In the genomic region with DNA sequence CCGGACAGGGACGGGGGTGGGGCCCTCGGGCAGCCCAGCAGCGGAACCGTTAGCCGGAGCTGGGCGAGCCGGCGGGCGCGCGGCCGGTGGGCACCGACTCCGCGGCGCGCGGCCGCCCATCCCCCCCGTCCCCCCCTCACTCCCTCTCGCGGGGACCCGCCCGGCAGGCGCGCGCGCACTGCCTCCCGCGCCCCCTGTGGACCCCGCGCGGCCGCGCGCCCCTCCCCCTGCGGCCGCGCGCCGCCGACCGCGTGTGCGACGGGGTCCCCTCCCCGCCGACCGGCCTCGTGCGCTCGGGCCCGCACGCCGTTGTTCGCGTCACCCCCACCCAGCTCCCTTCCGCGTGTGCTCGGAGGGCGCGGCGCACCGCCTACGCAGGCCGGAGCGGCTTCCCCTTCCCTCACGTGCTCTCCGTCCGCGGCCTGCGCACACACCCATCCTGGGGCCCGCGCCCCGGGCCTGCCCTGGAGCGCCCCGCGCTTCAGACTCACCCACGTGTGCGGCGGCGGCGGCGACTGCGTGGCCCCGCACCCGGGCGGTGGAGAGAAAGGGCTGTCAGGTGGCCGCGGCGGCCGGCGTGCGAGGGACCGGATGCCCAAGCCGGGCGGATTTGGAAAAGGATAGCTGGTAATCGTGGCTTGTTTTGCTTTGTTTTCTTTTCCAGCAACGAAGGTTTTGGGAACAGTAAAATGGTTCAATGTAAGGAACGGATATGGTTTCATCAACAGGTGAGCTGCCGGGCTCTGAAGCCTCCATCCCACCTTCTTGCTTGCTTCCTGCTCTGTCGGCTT, we compare ENCODE assay signal across 8 cellular contexts. TPM values are rescaled to one million over a fixed set of nuclear protein-coding genes. Genes with fewer than 3 reads are reported as not detected.
DNase-seq lines count a peak whose midpoint lies in the region; ATAC-seq and TF ChIP-seq lines count a peak whose summit lies in the region.

No MANE protein-coding gene starts in this region.

- DNase-seq in BJ (ENCODE audit: low read depth) (no peak), RPMI8226 (peak; percentile 83), foreskin fibroblast (peak; percentile 74 to 93), neural crest cell (ENCODE audit: low read depth, low spot score) (peak; percentile 46)
- peak; percentile 51 for DNase-seq in activated effector memory CD4-positive, alpha-beta T cell treated with Interleukin-2 at 50 U/mL for 16 hours

- peaks cover 66% of the 10 kb centered on the region for H3K4me1 Mint-ChIP-seq in neural crest cell

- no peaks in the 10 kb centered on the region for H3K9me3 Mint-ChIP-seq in neural crest cell

- H3K9me3 ChIP-seq in stomach smooth muscle (ENCODE audit: control insufficient read depth in 2 of 2, low read length in 2 of 2) = no peaks in the 10 kb centered on the region

- CTCF ChIA-PET in BJ (lab: Yijun Ruan, JAX) = interaction anchor here (0.6 to 2.0 kb wide), 5 partner anchors 12 to 70 kb away, joined by 3 to 6 read pairs (median 4); no protein-coding TSS in a partner anchor

- POLR2A ChIA-PET in BJ (lab: Charles Lee) = interaction anchor here (0.5 to 0.7 kb wide), 3 partner anchors 46 to 613 kb away, joined by 3 to 6 read pairs (median 4); no protein-coding TSS in a partner anchor

- H3K4me3 Mint-ChIP-seq in neural crest cell = peak overlapping the region; percentile 97

- H3K27me3 ChIP-seq in BJ (ENCODE audit: control insufficient read depth, insufficient read depth, low read length) (no peaks in the 10 kb centered on the region), stomach smooth muscle (ENCODE audit: control insufficient read depth in 1 of 2, insufficient read depth in 2 of 2, low read length in 2 of 2) (no peaks in the 10 kb centered on the region)

- H3K27ac Mint-ChIP-seq in neural crest cell (ENCODE audit: unreplicated experiment) = peak overlapping the region; percentile 94

- peak overlapping the region; percentile 65 for H3K4me3 ChIP-seq in BJ (ENCODE audit: low read depth, low read length)
- peak overlapping the region; percentile 66 to 86 for H3K4me3 ChIP-seq in foreskin fibroblast (ENCODE audit: low read depth in 1 of 2, low read length in 2 of 2)
- peak overlapping the region; percentile 59 to 92 for H3K4me3 ChIP-seq in stomach smooth muscle (ENCODE audit: low read length in 2 of 2)

- peaks cover 37% of the 10 kb centered on the region for H3K4me1 ChIP-seq in stomach smooth muscle (ENCODE audit: control insufficient read depth, insufficient read depth, low read length)

- no peak for TF ChIP-seq CTCF in BJ (IDR thresholded peaks at IDR 0.05; ENCODE audit: insufficient read depth, low read depth, low read length)
- TF ChIP-seq CTCF in foreskin fibroblast (IDR thresholded peaks at IDR 0.05; ENCODE audit: low read depth, low read length) = no peak
- no peak for TF ChIP-seq CTCF in neural crest cell (conservative IDR thresholded peaks at IDR 0.05)

- H3K36me3 Mint-ChIP-seq in neural crest cell (ENCODE audit: low read depth) = peaks cover 21% of the 10 kb centered on the region

- peaks cover 4% of the 10 kb centered on the region for H3K27me3 Mint-ChIP-seq in neural crest cell (ENCODE audit: low read depth)

- H3K9ac ChIP-seq in stomach smooth muscle (ENCODE audit: low read length in 2 of 2) = peak overlapping the region; percentile 7 to 72

- H3K27ac ChIP-seq in stomach smooth muscle (ENCODE audit: low read length) = peak overlapping the region; percentile 25

- peaks cover 1% of the 10 kb centered on the region; the same call in 1 of the 2 replicates for H3K36me3 ChIP-seq in BJ (ENCODE audit: control insufficient read depth, insufficient read depth, low read length)
- peaks cover 0 to 4% of the 10 kb centered on the region in 2 donors for H3K36me3 ChIP-seq in stomach smooth muscle (ENCODE audit: control insufficient read depth in 2 of 2, insufficient read depth in 2 of 2, low read length in 2 of 2)

- ATAC-seq in GM19324 (IDR thresholded peaks at IDR 0.05; ENCODE audit: low FRiP score, unreplicated experiment) (peak; percentile 40), HG03457 (IDR thresholded peaks at IDR 0.05; ENCODE audit: unreplicated experiment) (peak; percentile 25)

RNA-seq across cellular contexts. Expression of a gene that starts 0.7 kb away (rescaled TPM):
- polyA plus RNA-seq in BJ (2011; rRNA removed) = 387 and 486 TPM in 2 replicates
- polyA minus RNA-seq in BJ (2011; rRNA and poly(A)+ RNA removed) = 121 and 144 TPM in 2 replicates
- total RNA-seq in neural crest cell = 1,242 and 1,309 TPM in 2 replicates

RNA-seq across cellular contexts. Expression of a gene that starts 24.7 kb away (rescaled TPM):
- polyA plus RNA-seq in BJ (2011; rRNA removed) = 20.3 and 37.6 TPM in 2 replicates
- 10.7 and 11.1 TPM in 2 replicates for polyA minus RNA-seq in BJ (2011; rRNA and poly(A)+ RNA removed)
- 69.2 and 75.2 TPM in 2 replicates for total RNA-seq in neural crest cell

RNA-seq across cellular contexts. Expression of a gene that starts 57.1 kb away (rescaled TPM):
- not detected in 2 replicates for polyA plus RNA-seq in BJ (2011; rRNA removed)
- not detected in 2 replicates for polyA minus RNA-seq in BJ (2011; rRNA and poly(A)+ RNA removed)
- total RNA-seq in neural crest cell = 0.14 and 0.19 TPM in 2 replicates
